ENCODE assay signal across 19 cellular contexts in the genomic region with DNA sequence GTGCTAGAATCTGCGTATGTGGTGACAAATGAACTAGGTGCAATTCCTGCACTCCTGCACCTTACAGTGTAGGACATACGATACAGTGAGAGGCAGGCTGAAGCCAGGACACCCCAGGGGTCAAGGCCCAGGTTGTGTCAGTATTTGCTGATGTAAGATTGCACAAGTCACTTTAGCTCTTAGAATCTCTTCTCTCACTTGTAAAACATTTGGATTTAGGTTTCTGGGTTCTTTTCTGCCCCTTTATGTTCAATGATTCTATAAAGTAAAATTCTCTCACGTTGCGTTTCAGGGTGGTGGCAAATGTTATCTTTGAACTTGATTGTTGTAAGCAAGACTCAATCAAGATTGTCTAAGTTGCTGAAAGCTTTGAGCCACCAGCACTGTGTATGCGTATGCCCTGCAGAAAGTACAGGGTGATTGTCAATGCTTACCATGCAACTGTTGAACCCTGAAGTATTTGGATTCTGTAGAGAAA.
"Had no signal": no experiment of that assay in that cellular context is flagged by ENCODE, and none has a peak within 500 bp of the region (broad histone marks: within the 10 kb centered on the region; RNA-seq: fewer than 3 reads in every experiment).

No MANE protein-coding gene starts in this region.

- H3K27ac Mint-ChIP-seq: activated CD4-positive, alpha-beta T cell treated with anti-CD3 and anti-CD28 coated beads, Interleukin-2, amount 10 ng/mL, durations not matched to agents 7 days and 5 days; activated CD8-positive, alpha-beta T cell treated with anti-CD3 and anti-CD28 coated beads, Interleukin-2, amount 10 ng/mL, durations not matched to agents 7 days and 5 days; activated naive CD8-positive, alpha-beta T cell treated with anti-CD3 and anti-CD28 coated beads, Interleukin-2, amount 10 ng/mL, durations not matched to agents 7 days and 5 days; activated T-cell treated with anti-CD3 and anti-CD28 coated beads, Interleukin-2, amount 50 U/mL, for 24 hours; activated T-helper 2 cell treated with anti-CD3 and anti-CD28 coated beads, Interferon-gamma antibody, Interleukin-2, Interleukin-4, amounts not matched to agents 10 μg/mL and 5 μg/mL and 100 μg/mL, durations not matched to agents 14 hours and 24 hours and 36 hours; memory B cell; naive thymus-derived CD4-positive, alpha-beta T cell had no signal

- H3K4me3 ChIP-seq: dorsolateral prefrontal cortex, left ventricle myocardium inferior, mucosa of descending colon had no signal

- H3K4me3 Mint-ChIP-seq: activated CD4-positive, alpha-beta T cell treated with anti-CD3 and anti-CD28 coated beads, Interleukin-2, amount 10 ng/mL, durations not matched to agents 7 days and 5 days; activated CD8-positive, alpha-beta T cell treated with anti-CD3 and anti-CD28 coated beads, Interleukin-2, amount 10 ng/mL, durations not matched to agents 7 days and 5 days; activated naive CD8-positive, alpha-beta T cell treated with anti-CD3 and anti-CD28 coated beads, Interleukin-2, amount 10 ng/mL, durations not matched to agents 7 days and 5 days; activated T-cell treated with anti-CD3 and anti-CD28 coated beads, Interleukin-2, amount 50 U/mL, for 24 hours; memory B cell; naive thymus-derived CD4-positive, alpha-beta T cell had no signal

- H3K4me1 ChIP-seq: foreskin keratinocyte, left ventricle myocardium inferior had no signal

- H3K36me3 ChIP-seq: left ventricle myocardium inferior had no signal

- H3K4me1 Mint-ChIP-seq: activated CD4-positive, alpha-beta T cell treated with anti-CD3 and anti-CD28 coated beads, Interleukin-2, amount 10 ng/mL, durations not matched to agents 7 days and 5 days; activated naive CD8-positive, alpha-beta T cell treated with anti-CD3 and anti-CD28 coated beads, Interleukin-2, amount 10 ng/mL, durations not matched to agents 7 days and 5 days; memory B cell had no signal

- DNase-seq: activated CD4-positive, alpha-beta T cell treated with anti-CD3 and anti-CD28 coated beads, Interleukin-2, amount 10 ng/mL, durations not matched to agents 7 days and 5 days; activated CD8-positive, alpha-beta T cell treated with anti-CD3 and anti-CD28 coated beads, Interleukin-2, amount 10 ng/mL, durations not matched to agents 7 days and 5 days; activated naive CD4-positive, alpha-beta T cell treated with Interleukin-2 at 50 U/mL for 16 hours; activated naive CD8-positive, alpha-beta T cell treated with anti-CD3 and anti-CD28 coated beads, Interleukin-2, amount 10 ng/mL, durations not matched to agents 7 days and 5 days; activated T-cell treated with anti-CD3 and anti-CD28 coated beads, Interleukin-2, amount 50 U/mL, for 24 hours; amygdala; dorsolateral prefrontal cortex; foreskin keratinocyte; hypothalamus; left ventricle myocardium inferior; mucosa of descending colon; naive thymus-derived CD4-positive, alpha-beta T cell; posterior cingulate gyrus; stimulated activated naive CD4-positive, alpha-beta T cell; T1000 had no signal

- H3K36me3 Mint-ChIP-seq: activated naive CD8-positive, alpha-beta T cell treated with anti-CD3 and anti-CD28 coated beads, Interleukin-2, amount 10 ng/mL, durations not matched to agents 7 days and 5 days; naive thymus-derived CD4-positive, alpha-beta T cell had no signal

- H3K9me3 Mint-ChIP-seq: activated CD4-positive, alpha-beta T cell treated with anti-CD3 and anti-CD28 coated beads, Interleukin-2, amount 10 ng/mL, durations not matched to agents 7 days and 5 days; activated naive CD8-positive, alpha-beta T cell treated with anti-CD3 and anti-CD28 coated beads, Interleukin-2, amount 10 ng/mL, durations not matched to agents 7 days and 5 days; activated T-cell treated with anti-CD3 and anti-CD28 coated beads, Interleukin-2, amount 50 U/mL, for 24 hours; activated T-helper 2 cell treated with anti-CD3 and anti-CD28 coated beads, Interferon-gamma antibody, Interleukin-2, Interleukin-4, amounts not matched to agents 10 μg/mL and 5 μg/mL and 100 μg/mL, durations not matched to agents 14 hours and 24 hours and 36 hours; memory B cell; naive thymus-derived CD4-positive, alpha-beta T cell had no signal

- ATAC-seq: activated CD4-positive, CD25-positive, alpha-beta regulatory T cell treated with anti-CD3 and anti-CD28 coated beads, Interleukin-2, amount 50 U/mL, for 24 hours; activated CD8-positive, alpha-beta T cell treated with anti-CD3 and anti-CD28 coated beads, Interleukin-2, amount 10 ng/mL, durations not matched to agents 7 days and 5 days; foreskin keratinocyte; mucosa of descending colon; naive thymus-derived CD4-positive, alpha-beta T cell had no signal

- H3K27ac ChIP-seq: dorsolateral prefrontal cortex, epithelial cell of prostate, foreskin keratinocyte, left ventricle myocardium inferior had no signal

- H3K27me3 ChIP-seq: dorsolateral prefrontal cortex, foreskin keratinocyte had no signal

- H3K9me3 ChIP-seq: left ventricle myocardium inferior, mucosa of descending colon had no signal

- H3K27me3 Mint-ChIP-seq: activated T-cell treated with anti-CD3 and anti-CD28 coated beads, Interleukin-2, amount 50 U/mL, for 24 hours; memory B cell had no signal
